ENCODE assay signal across 8 cellular contexts in genomic region chr16:25107466-25107792, GRCh38. TPM values are rescaled to one million over a fixed set of nuclear protein-coding genes. Genes with fewer than 3 reads are reported as not detected.
DNase-seq lines count a peak whose midpoint lies in the region; TF ChIP-seq lines count a peak whose summit lies in the region.

No MANE protein-coding gene starts in this region.

- H3K27ac ChIP-seq in GM23248 (no peak overlapping the region), WERI-Rb-1 (no peak overlapping the region; the same call in 1 of the 2 replicates), sigmoid colon (peak overlapping the region; percentile 83 to 95 (median 90))

- H3K79me2 ChIP-seq in GM23248 (ENCODE audit: insufficient read depth): peaks cover 9% of the 10 kb centered on the region

- peak overlapping the region; percentile 88 for H2AFZ ChIP-seq in GM23248

- H3K9ac ChIP-seq in GM23248: peak overlapping the region; percentile 88

- WGBS in GM23248 (ENCODE audit: low coverage in 1 of 2, low lambda C conversion rate in 2 of 2, missing lambda C conversion rate in 2 of 2), 2 experiments: 52 to 57% methylated on average over 7 of the region's 7 CpGs
- WGBS in sigmoid colon, 2 donors: 49 to 61% methylated on average over 7 of the region's 7 CpGs

- intact Hi-C loops in sigmoid colon (cut with DNase I): loop anchor here (2.0 to 5.0 kb wide), 3 partner anchors 41 to 75 kb away; no protein-coding TSS in a partner anchor

- no peaks in the 10 kb centered on the region for H3K27me3 ChIP-seq in GM23248 (replicated peaks; ENCODE audit: insufficient read depth)
- H3K27me3 ChIP-seq in WERI-Rb-1 (ENCODE audit: insufficient read depth, low read depth, severe bottlenecking): peaks cover 9% of the 10 kb centered on the region
- no peaks in the 10 kb centered on the region for H3K27me3 ChIP-seq in sigmoid colon

- H3K9me3 ChIP-seq in GM23248 (ENCODE audit: low read depth) (no peaks in the 10 kb centered on the region), WERI-Rb-1 (ENCODE audit: severe bottlenecking) (no peaks in the 10 kb centered on the region), sigmoid colon (no peaks in the 10 kb centered on the region)

- H3K4me3 ChIP-seq in GM23248 (peak overlapping the region; percentile 75), WERI-Rb-1 (ENCODE audit: low read depth, low read length) (peak overlapping the region; percentile 70), fibroblast of mammary gland (ENCODE audit: control insufficient read depth, low read depth, low read length) (peak overlapping the region; percentile 81), sigmoid colon (peak overlapping the region; percentile 59 to 89 (median 88))

- DNase-seq in GM23248: no peak
- DNase-seq in WERI-Rb-1: no peak
- DNase-seq in fibroblast of mammary gland (ENCODE audit: low read depth): no peak
- no peak for DNase-seq in sigmoid colon
- DNase-seq in KBM-7: no peak
- no peak for DNase-seq in pons (ENCODE audit: low spot score)
- DNase-seq in GM20000 (ENCODE audit: low spot score): no peak
- no peak for DNase-seq in NCI-H2107 (lab: John Stamatoyannopoulos, UW)

- H3F3A ChIP-seq in GM23248 (ENCODE audit: insufficient read depth): peaks cover 25% of the 10 kb centered on the region

- no peaks in the 10 kb centered on the region for H4K20me1 ChIP-seq in GM23248 (ENCODE audit: insufficient read depth)

- H3K4me2 ChIP-seq in GM23248 (ENCODE audit: unreplicated experiment): peak overlapping the region; percentile 91

- H3K9me2 ChIP-seq in GM23248 (ENCODE audit: insufficient read depth): no peaks in the 10 kb centered on the region

- H3K36me3 ChIP-seq in GM23248 (ENCODE audit: low read depth) (no peaks in the 10 kb centered on the region), WERI-Rb-1 (no peaks in the 10 kb centered on the region; the same call in 1 of the 2 replicates), sigmoid colon (no peaks in the 10 kb centered on the region)

- TF ChIP-seq CTCF in WERI-Rb-1 (IDR thresholded peaks at IDR 0.05; ENCODE audit: low read depth, low read length): no peak
- TF ChIP-seq CTCF in fibroblast of mammary gland (conservative IDR thresholded peaks at IDR 0.05; ENCODE audit: control insufficient read depth, insufficient read depth, low read depth, low read length): no peak
- TF ChIP-seq CTCF in sigmoid colon (IDR thresholded peaks at IDR 0.05): no peak
- no peak for TF ChIP-seq CTCF in GM20000 (IDR thresholded peaks at IDR 0.05; ENCODE audit: extremely low read depth, missing control alignments)

- TF ChIP-seq EP300 in sigmoid colon (IDR thresholded peaks at IDR 0.05): no peak

- no peak for TF ChIP-seq POLR2A in sigmoid colon (IDR thresholded peaks at IDR 0.05)

- peaks cover 24% of the 10 kb centered on the region for H3K4me1 ChIP-seq in GM23248 (ENCODE audit: insufficient read depth)
- H3K4me1 ChIP-seq in sigmoid colon: peaks cover 0 to 47% (median 37%) of the 10 kb centered on the region in 4 donors

- in situ Hi-C loops in GM23248 (cut with MboI): no loop called here
- in situ Hi-C loops in KBM-7 (cut with MboI; ENCODE audit: low pct_unique_long_range_greater_than_20kb, low sequenced_read_pairs): no loop called here

RNA-seq across cellular contexts. Expression of gene LCMT1, which starts 4.1 kb away (rescaled TPM):
- total RNA-seq in GM23248 (2014; rRNA removed; shearing (Covaris generic)): 30.3 and 47.6 TPM in 2 replicates
- polyA plus RNA-seq in GM23248 (2016; fragmentation: Nextera tagmentation; extraction: Ambion mirVana): 50.5 and 54.3 TPM in 2 replicates
- total RNA-seq in sigmoid colon: 10 to 100 TPM; 27.0 to 50.0 (median 36.2) TPM
- polyA plus RNA-seq in sigmoid colon: 10 to 100 TPM; 37.3 to 61.5 (median 52.3) TPM

Comparison
In these comparisons a context has a peak if more than half of its experiments do, and no peak if none do; other contexts are left out.
1. H3K27ac ChIP-seq: peak in sigmoid colon (4 of 4); none in GM23248 (single experiment) and WERI-Rb-1 (single experiment).
2. Peak in every context shown above with its lines, with median percentiles within 50 percentile points of each other: H3K4me3 ChIP-seq.